Comparison of ENCODE assay signal across 9 cellular contexts in the genomic region with DNA sequence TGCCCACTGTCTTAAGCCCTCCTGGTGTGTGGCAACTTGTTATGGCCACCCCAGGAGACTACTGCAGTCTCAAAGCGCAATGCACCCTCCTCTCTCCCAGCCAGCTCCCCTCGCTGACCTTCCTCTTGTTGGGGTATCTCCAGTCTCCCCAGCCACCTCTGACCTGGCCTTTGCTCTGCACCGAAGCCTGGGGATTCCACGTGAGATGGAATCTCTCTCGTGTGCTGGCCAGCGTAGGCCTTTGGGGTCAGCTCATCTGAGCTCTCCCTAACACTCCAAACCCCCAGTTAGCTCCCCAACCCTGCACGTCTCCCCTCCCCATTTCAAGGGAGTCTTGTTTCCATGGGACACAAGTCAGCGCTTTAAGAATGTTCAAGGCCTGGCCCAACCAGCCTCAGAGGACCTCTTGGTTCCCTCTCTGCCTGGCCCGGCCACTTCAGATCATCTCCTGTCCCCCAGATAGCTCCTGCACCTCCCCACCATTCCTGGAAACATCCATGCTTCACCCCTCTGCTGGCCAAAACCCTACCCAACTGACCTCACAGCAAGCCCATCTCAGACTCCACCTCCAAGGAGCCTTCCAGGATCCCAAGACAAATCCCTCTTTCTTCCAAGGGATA. TPM values are rescaled to one million over a fixed set of nuclear protein-coding genes. Genes with fewer than 3 reads are reported as not detected.
DNase-seq lines count a peak whose midpoint lies in the region; ATAC-seq and TF ChIP-seq lines count a peak whose summit lies in the region.
"Had no signal": no experiment of that assay in that cellular context is flagged by ENCODE, and none has a peak within 500 bp of the region (broad histone marks: within the 10 kb centered on the region; RNA-seq: fewer than 3 reads in every experiment).

No MANE protein-coding gene starts in this region.

- CTCF ChIA-PET in CD8-positive, alpha-beta memory T cell (lab: Charles Lee): interaction anchor here (0.6 to 1.9 kb wide), 4 partner anchors 21 to 1138 kb away, joined by 3 to 6 read pairs (median 4); no protein-coding TSS in a partner anchor
- CTCF ChIA-PET in activated CD4-positive, alpha-beta memory T cell treated with anti-CD3 and anti-CD28 coated beads for 36 hours (lab: Charles Lee): interaction anchor here (1.1 to 4.7 kb wide), 4 partner anchors 21 to 52 kb away, joined by 3 to 23 read pairs (median 6); no protein-coding TSS in a partner anchor

- H3K36me3 ChIP-seq in CD8-positive, alpha-beta memory T cell (ENCODE audit: insufficient read depth, low read length): peaks cover 6% of the 10 kb centered on the region
- no peaks in the 10 kb centered on the region for H3K36me3 ChIP-seq in psoas muscle (ENCODE audit: insufficient read depth in 1 of 2, low read depth in 1 of 2)

- H3K4me1 ChIP-seq in CD8-positive, alpha-beta memory T cell (ENCODE audit: insufficient read depth, low read length): peaks cover 100% of the 10 kb centered on the region
- H3K4me1 ChIP-seq in foreskin keratinocyte (peaks cover 51% of the 10 kb centered on the region), psoas muscle (peaks cover 85% of the 10 kb centered on the region)

- no peak overlapping the region for H3K27ac ChIP-seq in CD8-positive, alpha-beta memory T cell (ENCODE audit: low read depth, low read length)
- H3K27ac ChIP-seq in foreskin keratinocyte: peak overlapping the region; percentile 95
- peak overlapping the region; percentile 83 for H3K27ac ChIP-seq in psoas muscle

- peaks cover 0 to 7% of the 10 kb centered on the region in 2 donors for H3K27me3 Mint-ChIP-seq in CD8-positive, alpha-beta memory T cell
- H3K27me3 Mint-ChIP-seq in activated CD4-positive, alpha-beta memory T cell treated with anti-CD3 and anti-CD28 coated beads for 36 hours: no peaks in the 10 kb centered on the region

- 93 to 96% (median 95%) methylated on average over 9 of the region's 9 CpGs for WGBS in psoas muscle, 3 donors

- H3K36me3 Mint-ChIP-seq in CD8-positive, alpha-beta memory T cell: peaks cover 0 to 20% (median 6%) of the 10 kb centered on the region in 3 donors
- H3K36me3 Mint-ChIP-seq in activated CD4-positive, alpha-beta memory T cell treated with anti-CD3 and anti-CD28 coated beads for 36 hours: peaks cover 10% of the 10 kb centered on the region

- ATAC-seq in foreskin keratinocyte (no peak), psoas muscle (no peak), HG03175 (IDR thresholded peaks at IDR 0.05; ENCODE audit: unreplicated experiment) (no peak), GM18498 (IDR thresholded peaks at IDR 0.05; ENCODE audit: unreplicated experiment) (no peak)

- no peaks in the 10 kb centered on the region for H3K9me3 ChIP-seq in CD8-positive, alpha-beta memory T cell (ENCODE audit: low read length)
- H3K9me3 ChIP-seq in psoas muscle: no peaks in the 10 kb centered on the region

- H3K27me3 ChIP-seq in CD8-positive, alpha-beta memory T cell (ENCODE audit: insufficient read depth, low read length, poor library complexity, severe bottlenecking): no peaks in the 10 kb centered on the region
- H3K27me3 ChIP-seq in foreskin keratinocyte (no peaks in the 10 kb centered on the region), psoas muscle (ENCODE audit: insufficient read depth in 3 of 3, low read length in 2 of 3) (no peaks in the 10 kb centered on the region)

- POLR2A ChIA-PET in CD8-positive, alpha-beta memory T cell (lab: Charles Lee): no interaction called here
- POLR2A ChIA-PET in activated CD4-positive, alpha-beta memory T cell treated with anti-CD3 and anti-CD28 coated beads for 36 hours (lab: Charles Lee): interaction anchor here (1.0 to 1.4 kb wide), 2 partner anchors 9 to 11 kb away, joined by 3 to 4 read pairs; a partner anchor contains a TSS

- no peaks in the 10 kb centered on the region for H3K9me3 Mint-ChIP-seq in CD8-positive, alpha-beta memory T cell
- no peaks in the 10 kb centered on the region for H3K9me3 Mint-ChIP-seq in activated CD4-positive, alpha-beta memory T cell treated with anti-CD3 and anti-CD28 coated beads for 36 hours

- no peak for DNase-seq in CD8-positive, alpha-beta memory T cell
- DNase-seq in activated CD4-positive, alpha-beta memory T cell treated with anti-CD3 and anti-CD28 coated beads for 36 hours: no peak
- DNase-seq in foreskin keratinocyte (no peak), psoas muscle (no peak), cerebellum (ENCODE audit: low spot score) (no peak), mucosa of gallbladder (ENCODE audit: low spot score) (no peak)
- DNase-seq: NCI-H510A had no signal

- intact Hi-C loops in activated CD4-positive, alpha-beta memory T cell treated with anti-CD3 and anti-CD28 coated beads for 36 hours (cut with micrococcal nuclease): no loop called here
- intact Hi-C loops in psoas muscle (cut with DNase I): no loop called here

- peaks cover 95 to 100% (median 100%) of the 10 kb centered on the region in 3 donors for H3K4me1 Mint-ChIP-seq in CD8-positive, alpha-beta memory T cell
- peaks cover 98% of the 10 kb centered on the region for H3K4me1 Mint-ChIP-seq in activated CD4-positive, alpha-beta memory T cell treated with anti-CD3 and anti-CD28 coated beads for 36 hours (ENCODE audit: low read depth)

- no peak for TF ChIP-seq CTCF in foreskin keratinocyte (conservative IDR thresholded peaks at IDR 0.05)
- TF ChIP-seq CTCF in psoas muscle (IDR thresholded peaks at IDR 0.05): no peak

- no peak overlapping the region for H3K4me3 ChIP-seq in CD8-positive, alpha-beta memory T cell (ENCODE audit: low read length)
- no peak overlapping the region for H3K4me3 ChIP-seq in psoas muscle

- H3K27ac Mint-ChIP-seq in CD8-positive, alpha-beta memory T cell: peak overlapping the region; percentile 67 to 100 (median 93)
- H3K27ac Mint-ChIP-seq in activated CD4-positive, alpha-beta memory T cell treated with anti-CD3 and anti-CD28 coated beads for 36 hours: peak overlapping the region; percentile 40

- peak overlapping the region; percentile 22 to 92 (median 78) for H3K4me3 Mint-ChIP-seq in CD8-positive, alpha-beta memory T cell
- no peak overlapping the region for H3K4me3 Mint-ChIP-seq in activated CD4-positive, alpha-beta memory T cell treated with anti-CD3 and anti-CD28 coated beads for 36 hours

RNA-seq across cellular contexts. Expression of a gene that starts 11.2 kb away (rescaled TPM):
- 10 to 100 TPM; 12.8 to 13.1 TPM for total RNA-seq in CD8-positive, alpha-beta memory T cell
- polyA plus RNA-seq in CD8-positive, alpha-beta memory T cell: 23.1 TPM
- 10 to 100 TPM; 15.6 to 16.6 TPM for total RNA-seq in activated CD4-positive, alpha-beta memory T cell treated with anti-CD3 and anti-CD28 coated beads for 36 hours
- total RNA-seq in foreskin keratinocyte (12.3 and 12.4 TPM in 2 replicates), psoas muscle (10 to 100 TPM in 1 of 4 donors, 1 to 10 TPM in 3; 7.2 to 25.6 (median 8.6) TPM), cerebellum (4.3 TPM), mucosa of gallbladder (14.8 TPM)
- polyA plus RNA-seq in foreskin keratinocyte (11.2 and 11.3 TPM in 2 replicates), psoas muscle (100 to 1,000 TPM in 1 of 3 donors, 10 to 100 TPM in 1, 1 to 10 TPM in 1; 6.2 to 118 (median 12.3) TPM)

RNA-seq across cellular contexts. Expression of a gene that starts 26.5 kb away (rescaled TPM):
- under 1 TPM in 1 of 2 experiments, not detected in 1; 0.07 TPM for total RNA-seq in CD8-positive, alpha-beta memory T cell
- polyA plus RNA-seq in CD8-positive, alpha-beta memory T cell: not detected
- under 1 TPM; 0.31 to 0.88 TPM for total RNA-seq in activated CD4-positive, alpha-beta memory T cell treated with anti-CD3 and anti-CD28 coated beads for 36 hours
- total RNA-seq in foreskin keratinocyte: 0.17 and 0.74 TPM in 2 replicates
- 0.25 and 0.48 TPM in 2 replicates for polyA plus RNA-seq in foreskin keratinocyte
- under 1 TPM; 0.21 to 0.74 (median 0.56) TPM for total RNA-seq in psoas muscle
- polyA plus RNA-seq in psoas muscle: 1 to 10 TPM in 1 of 3 donors, under 1 TPM in 2; 0.04 to 1.4 (median 0.07) TPM
- 0.45 TPM for total RNA-seq in cerebellum
- 0.12 TPM for total RNA-seq in mucosa of gallbladder

RNA-seq across cellular contexts. Expression of a gene that starts 58.1 kb away (rescaled TPM):
- total RNA-seq in CD8-positive, alpha-beta memory T cell: 1 to 10 TPM in 1 of 2 experiments, under 1 TPM in 1; 0.93 to 1.1 TPM
- polyA plus RNA-seq in CD8-positive, alpha-beta memory T cell: 0.60 TPM
- 1 to 10 TPM; 2.3 to 2.6 TPM for total RNA-seq in activated CD4-positive, alpha-beta memory T cell treated with anti-CD3 and anti-CD28 coated beads for 36 hours
- total RNA-seq in foreskin keratinocyte (45.0 and 55.8 TPM in 2 replicates), psoas muscle (1 to 10 TPM; 1.2 to 3.3 (median 2.0) TPM), cerebellum (2.2 TPM), mucosa of gallbladder (17.2 TPM)
- polyA plus RNA-seq in foreskin keratinocyte (55.4 and 65.9 TPM in 2 replicates), psoas muscle (1 to 10 TPM in 2 of 3 donors, under 1 TPM in 1; 0.23 to 4.6 (median 1.1) TPM)
